In the genomic region with DNA sequence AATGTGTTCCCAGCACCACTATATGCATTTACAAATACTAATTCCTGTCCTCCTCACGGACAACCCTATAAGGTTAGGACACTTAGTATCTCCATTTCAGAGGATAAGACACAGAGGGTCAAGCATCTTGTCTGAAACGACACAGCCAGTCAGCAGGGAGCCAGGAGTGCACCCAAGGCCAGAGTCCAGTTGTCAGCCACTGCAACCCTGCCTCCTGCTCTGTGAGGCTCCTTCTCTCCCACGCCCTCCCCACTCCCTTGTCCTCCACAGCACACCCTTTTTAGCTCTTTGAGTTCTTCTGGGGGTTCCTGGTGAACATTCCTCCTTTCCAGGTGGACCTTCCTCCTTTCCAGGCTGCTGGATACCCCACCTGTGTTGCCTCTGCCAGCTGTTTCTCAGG, we compare ENCODE assay signal across 1 cellular context.
TF ChIP-seq lines count a peak whose summit lies in the region.

No MANE protein-coding gene starts in this region.

TF ChIP-seq in GM23338, 12 proteins besides CTCF, POLR2A, EP300 and RAD21 (continued from another document):
- TF ChIP-seq, protein P1, sequence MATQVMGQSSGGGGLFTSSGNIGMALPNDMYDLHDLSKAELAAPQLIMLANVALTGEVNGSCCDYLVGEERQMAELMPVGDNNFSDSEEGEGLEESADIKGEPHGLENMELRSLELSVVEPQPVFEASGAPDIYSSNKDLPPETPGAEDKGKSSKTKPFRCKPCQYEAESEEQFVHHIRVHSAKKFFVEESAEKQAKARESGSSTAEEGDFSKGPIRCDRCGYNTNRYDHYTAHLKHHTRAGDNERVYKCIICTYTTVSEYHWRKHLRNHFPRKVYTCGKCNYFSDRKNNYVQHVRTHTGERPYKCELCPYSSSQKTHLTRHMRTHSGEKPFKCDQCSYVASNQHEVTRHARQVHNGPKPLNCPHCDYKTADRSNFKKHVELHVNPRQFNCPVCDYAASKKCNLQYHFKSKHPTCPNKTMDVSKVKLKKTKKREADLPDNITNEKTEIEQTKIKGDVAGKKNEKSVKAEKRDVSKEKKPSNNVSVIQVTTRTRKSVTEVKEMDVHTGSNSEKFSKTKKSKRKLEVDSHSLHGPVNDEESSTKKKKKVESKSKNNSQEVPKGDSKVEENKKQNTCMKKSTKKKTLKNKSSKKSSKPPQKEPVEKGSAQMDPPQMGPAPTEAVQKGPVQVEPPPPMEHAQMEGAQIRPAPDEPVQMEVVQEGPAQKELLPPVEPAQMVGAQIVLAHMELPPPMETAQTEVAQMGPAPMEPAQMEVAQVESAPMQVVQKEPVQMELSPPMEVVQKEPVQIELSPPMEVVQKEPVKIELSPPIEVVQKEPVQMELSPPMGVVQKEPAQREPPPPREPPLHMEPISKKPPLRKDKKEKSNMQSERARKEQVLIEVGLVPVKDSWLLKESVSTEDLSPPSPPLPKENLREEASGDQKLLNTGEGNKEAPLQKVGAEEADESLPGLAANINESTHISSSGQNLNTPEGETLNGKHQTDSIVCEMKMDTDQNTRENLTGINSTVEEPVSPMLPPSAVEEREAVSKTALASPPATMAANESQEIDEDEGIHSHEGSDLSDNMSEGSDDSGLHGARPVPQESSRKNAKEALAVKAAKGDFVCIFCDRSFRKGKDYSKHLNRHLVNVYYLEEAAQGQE (IDR thresholded peaks at IDR 0.05; ENCODE audit: unreplicated experiment) = no peak
- TF ChIP-seq NANOG (IDR thresholded peaks at IDR 0.05; ENCODE audit: borderline replicate concordance) (no peak), STAT1 (IDR thresholded peaks at IDR 0.05; ENCODE audit: unreplicated experiment) (no peak), POLR2AphosphoS5 (IDR thresholded peaks at IDR 0.05; ENCODE audit: low read depth) (no peak), CREB1 (CRISPR knock-in tag; IDR thresholded peaks at IDR 0.05; ENCODE audit: low read depth) (no peak), EZH2phosphoT487 (IDR thresholded peaks at IDR 0.05; ENCODE audit: unreplicated experiment) (no peak), JUNB (IDR thresholded peaks at IDR 0.05; ENCODE audit: unreplicated experiment) (no peak), ZNF114 (CRISPR knock-in tag; IDR thresholded peaks at IDR 0.05) (no peak)
- TF ChIP-seq, protein P2, sequence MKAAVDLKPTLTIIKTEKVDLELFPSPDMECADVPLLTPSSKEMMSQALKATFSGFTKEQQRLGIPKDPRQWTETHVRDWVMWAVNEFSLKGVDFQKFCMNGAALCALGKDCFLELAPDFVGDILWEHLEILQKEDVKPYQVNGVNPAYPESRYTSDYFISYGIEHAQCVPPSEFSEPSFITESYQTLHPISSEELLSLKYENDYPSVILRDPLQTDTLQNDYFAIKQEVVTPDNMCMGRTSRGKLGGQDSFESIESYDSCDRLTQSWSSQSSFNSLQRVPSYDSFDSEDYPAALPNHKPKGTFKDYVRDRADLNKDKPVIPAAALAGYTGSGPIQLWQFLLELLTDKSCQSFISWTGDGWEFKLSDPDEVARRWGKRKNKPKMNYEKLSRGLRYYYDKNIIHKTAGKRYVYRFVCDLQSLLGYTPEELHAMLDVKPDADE (IDR thresholded peaks at IDR 0.05) = no peak
- TF ChIP-seq, protein P3, sequence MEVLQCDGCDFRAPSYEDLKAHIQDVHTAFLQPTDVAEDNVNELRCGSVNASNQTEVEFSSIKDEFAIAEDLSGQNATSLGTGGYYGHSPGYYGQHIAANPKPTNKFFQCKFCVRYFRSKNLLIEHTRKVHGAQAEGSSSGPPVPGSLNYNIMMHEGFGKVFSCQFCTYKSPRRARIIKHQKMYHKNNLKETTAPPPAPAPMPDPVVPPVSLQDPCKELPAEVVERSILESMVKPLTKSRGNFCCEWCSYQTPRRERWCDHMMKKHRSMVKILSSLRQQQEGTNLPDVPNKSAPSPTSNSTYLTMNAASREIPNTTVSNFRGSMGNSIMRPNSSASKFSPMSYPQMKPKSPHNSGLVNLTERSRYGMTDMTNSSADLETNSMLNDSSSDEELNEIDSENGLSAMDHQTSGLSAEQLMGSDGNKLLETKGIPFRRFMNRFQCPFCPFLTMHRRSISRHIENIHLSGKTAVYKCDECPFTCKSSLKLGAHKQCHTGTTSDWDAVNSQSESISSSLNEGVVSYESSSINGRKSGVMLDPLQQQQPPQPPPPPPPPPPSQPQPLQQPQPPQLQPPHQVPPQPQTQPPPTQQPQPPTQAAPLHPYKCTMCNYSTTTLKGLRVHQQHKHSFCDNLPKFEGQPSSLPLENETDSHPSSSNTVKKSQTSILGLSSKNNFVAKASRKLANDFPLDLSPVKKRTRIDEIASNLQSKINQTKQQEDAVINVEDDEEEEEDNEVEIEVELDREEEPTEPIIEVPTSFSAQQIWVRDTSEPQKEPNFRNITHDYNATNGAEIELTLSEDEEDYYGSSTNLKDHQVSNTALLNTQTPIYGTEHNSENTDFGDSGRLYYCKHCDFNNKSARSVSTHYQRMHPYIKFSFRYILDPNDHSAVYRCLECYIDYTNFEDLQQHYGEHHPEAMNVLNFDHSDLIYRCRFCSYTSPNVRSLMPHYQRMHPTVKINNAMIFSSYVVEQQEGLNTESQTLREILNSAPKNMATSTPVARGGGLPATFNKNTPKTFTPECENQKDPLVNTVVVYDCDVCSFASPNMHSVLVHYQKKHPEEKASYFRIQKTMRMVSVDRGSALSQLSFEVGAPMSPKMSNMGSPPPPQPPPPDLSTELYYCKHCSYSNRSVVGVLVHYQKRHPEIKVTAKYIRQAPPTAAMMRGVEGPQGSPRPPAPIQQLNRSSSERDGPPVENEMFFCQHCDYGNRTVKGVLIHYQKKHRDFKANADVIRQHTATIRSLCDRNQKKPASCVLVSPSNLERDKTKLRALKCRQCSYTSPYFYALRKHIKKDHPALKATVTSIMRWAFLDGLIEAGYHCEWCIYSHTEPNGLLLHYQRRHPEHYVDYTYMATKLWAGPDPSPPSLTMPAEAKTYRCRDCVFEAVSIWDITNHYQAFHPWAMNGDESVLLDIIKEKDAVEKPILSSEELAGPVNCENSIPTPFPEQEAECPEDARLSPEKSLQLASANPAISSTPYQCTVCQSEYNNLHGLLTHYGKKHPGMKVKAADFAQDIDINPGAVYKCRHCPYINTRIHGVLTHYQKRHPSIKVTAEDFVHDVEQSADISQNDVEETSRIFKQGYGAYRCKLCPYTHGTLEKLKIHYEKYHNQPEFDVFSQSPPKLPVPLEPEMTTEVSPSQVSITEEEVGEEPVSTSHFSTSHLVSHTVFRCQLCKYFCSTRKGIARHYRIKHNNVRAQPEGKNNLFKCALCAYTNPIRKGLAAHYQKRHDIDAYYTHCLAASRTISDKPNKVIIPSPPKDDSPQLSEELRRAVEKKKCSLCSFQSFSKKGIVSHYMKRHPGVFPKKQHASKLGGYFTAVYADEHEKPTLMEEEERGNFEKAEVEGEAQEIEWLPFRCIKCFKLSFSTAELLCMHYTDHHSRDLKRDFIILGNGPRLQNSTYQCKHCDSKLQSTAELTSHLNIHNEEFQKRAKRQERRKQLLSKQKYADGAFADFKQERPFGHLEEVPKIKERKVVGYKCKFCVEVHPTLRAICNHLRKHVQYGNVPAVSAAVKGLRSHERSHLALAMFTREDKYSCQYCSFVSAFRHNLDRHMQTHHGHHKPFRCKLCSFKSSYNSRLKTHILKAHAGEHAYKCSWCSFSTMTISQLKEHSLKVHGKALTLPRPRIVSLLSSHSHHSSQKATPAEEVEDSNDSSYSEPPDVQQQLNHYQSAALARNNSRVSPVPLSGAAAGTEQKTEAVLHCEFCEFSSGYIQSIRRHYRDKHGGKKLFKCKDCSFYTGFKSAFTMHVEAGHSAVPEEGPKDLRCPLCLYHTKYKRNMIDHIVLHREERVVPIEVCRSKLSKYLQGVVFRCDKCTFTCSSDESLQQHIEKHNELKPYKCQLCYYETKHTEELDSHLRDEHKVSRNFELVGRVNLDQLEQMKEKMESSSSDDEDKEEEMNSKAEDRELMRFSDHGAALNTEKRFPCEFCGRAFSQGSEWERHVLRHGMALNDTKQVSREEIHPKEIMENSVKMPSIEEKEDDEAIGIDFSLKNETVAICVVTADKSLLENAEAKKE (CRISPR knock-in tag; IDR thresholded peaks at IDR 0.05) = no peak
